Comparison of ENCODE assay signal across 23 cellular contexts in the genomic region with DNA sequence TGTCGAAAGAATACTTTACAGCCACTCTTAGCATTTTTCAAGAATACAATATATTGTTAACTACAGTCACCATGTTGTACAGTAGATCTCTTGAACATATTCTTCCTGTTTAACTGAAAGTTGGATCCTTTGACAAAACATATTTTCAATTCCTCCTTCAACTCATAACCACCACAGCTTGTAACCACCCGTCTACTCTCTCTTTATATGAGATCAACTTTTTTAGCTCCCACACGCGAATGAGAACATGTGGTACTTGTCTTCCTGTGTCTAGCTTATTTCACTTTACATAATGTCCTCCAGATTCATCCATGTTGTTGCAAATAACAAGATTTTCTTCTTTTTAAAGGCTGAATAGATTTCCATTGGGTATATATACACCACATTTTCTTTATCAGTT.
A peak's percentile ranks its signal among the peaks of the same experiment; 100 is the strongest.
DNase-seq lines count a peak whose midpoint lies in the region; ATAC-seq and TF ChIP-seq lines count a peak whose summit lies in the region.
"Had no signal": no experiment of that assay in that cellular context is flagged by ENCODE, and none has a peak within 500 bp of the region (broad histone marks: within the 10 kb centered on the region; RNA-seq: fewer than 3 reads in every experiment).

No MANE protein-coding gene starts in this region.

- peaks cover 2% of the 10 kb centered on the region for H3K4me1 Mint-ChIP-seq in progenitor cell of endocrine pancreas (ENCODE audit: low read depth)
- H3K4me1 Mint-ChIP-seq: CD14-positive monocyte; CD4-positive, alpha-beta memory T cell; CD4-positive, CD25-positive, alpha-beta regulatory T cell; CD8-positive, alpha-beta memory T cell had no signal

- no peaks in the 10 kb centered on the region for H3K27me3 ChIP-seq in OCI-LY3 (ENCODE audit: low read depth, low read length)
- H3K27me3 ChIP-seq: BE2C, BLaER1 had no signal

- no peaks in the 10 kb centered on the region for H3K36me3 ChIP-seq in OCI-LY3 (replicated peaks; ENCODE audit: low read depth, low read length)
- H3K36me3 ChIP-seq: BE2C, BLaER1 had no signal

- peaks cover 2% of the 10 kb centered on the region for H3K36me3 Mint-ChIP-seq in progenitor cell of endocrine pancreas (ENCODE audit: insufficient read depth)
- H3K36me3 Mint-ChIP-seq: CD14-positive monocyte; CD4-positive, alpha-beta memory T cell; CD4-positive, CD25-positive, alpha-beta regulatory T cell; CD8-positive, alpha-beta memory T cell had no signal

- H3K79me2 ChIP-seq in OCI-LY3 (ENCODE audit: low read length): no peaks in the 10 kb centered on the region

- ATAC-seq in GM19463 (IDR thresholded peaks at IDR 0.05; ENCODE audit: unreplicated experiment): no peak
- ATAC-seq: A549 had no signal

- no peak overlapping the region for H3K27ac ChIP-seq in OCI-LY3 (ENCODE audit: low read length)
- H3K27ac ChIP-seq: 22Rv1, A549, BLaER1 had no signal

- peaks cover 20% of the 10 kb centered on the region for H3K9me3 Mint-ChIP-seq in progenitor cell of endocrine pancreas (ENCODE audit: low read depth)

- peaks cover 8% of the 10 kb centered on the region for H3K4me1 ChIP-seq in OCI-LY3 (ENCODE audit: low read length)
- H3K4me1 ChIP-seq: A549, BE2C had no signal

- H3K9ac ChIP-seq in OCI-LY3 (ENCODE audit: low read length): no peak overlapping the region
- H3K9ac ChIP-seq: BLaER1 had no signal

- H3K4me3 ChIP-seq in AG10803 (ENCODE audit: low read length) (no peak overlapping the region), OCI-LY3 (ENCODE audit: low read length) (no peak overlapping the region)
- H3K4me3 ChIP-seq: A549, BLaER1 had no signal

- H2AFZ ChIP-seq in OCI-LY3 (ENCODE audit: low read depth, low read length): no peak overlapping the region

- DNase-seq in AG10803 (ENCODE audit: low read depth) (peak; percentile 9), MV-4-11 (lab: John Stamatoyannopoulos, UW) (peak; percentile 68), progenitor cell of endocrine pancreas (ENCODE audit: low spot score, unreplicated experiment) (no peak), NK-92 (lab: John Stamatoyannopoulos, UW; ENCODE audit: unreplicated experiment) (no peak), OCI-M2 (lab: John Stamatoyannopoulos, UW; ENCODE audit: unreplicated experiment) (no peak)
- DNase-seq: BE2C; C1 segment of cervical spinal cord; CD4-positive, alpha-beta memory T cell; CD4-positive, CD25-positive, alpha-beta regulatory T cell; CD8-positive, alpha-beta memory T cell; COR-L47; DMS 273 treated with DMSO at 0.1 percent for 48 hours; DMS153; DMS53; DMS79; DND-41; GF-D8 had no signal

- TF ChIP-seq CTCF in AG10803 (conservative IDR thresholded peaks at IDR 0.05; ENCODE audit: low read length): no peak
- no peak for TF ChIP-seq CTCF in OCI-LY3 (IDR thresholded peaks at IDR 0.05; ENCODE audit: low read depth, low read length)
- TF ChIP-seq CTCF in progenitor cell of endocrine pancreas (IDR thresholded peaks at IDR 0.05; ENCODE audit: unreplicated experiment): no peak

- H3K27ac Mint-ChIP-seq in progenitor cell of endocrine pancreas: peak overlapping the region; percentile 23
- H3K27ac Mint-ChIP-seq: CD14-positive monocyte; CD4-positive, alpha-beta memory T cell; CD8-positive, alpha-beta memory T cell had no signal

- H3K27me3 Mint-ChIP-seq in progenitor cell of endocrine pancreas: no peaks in the 10 kb centered on the region
- H3K27me3 Mint-ChIP-seq: CD4-positive, alpha-beta memory T cell; CD4-positive, CD25-positive, alpha-beta regulatory T cell; CD8-positive, alpha-beta memory T cell had no signal

- H3K4me2 ChIP-seq in OCI-LY3 (ENCODE audit: low read length): 0 out of 2 replicates have a peak overlapping the region, but pooled peaks have one; percentile 6
- H3K4me2 ChIP-seq: A549, BLaER1 had no signal

- H3K9me3 ChIP-seq in OCI-LY3 (ENCODE audit: insufficient read depth, low read length): no peaks in the 10 kb centered on the region
- H3K9me3 ChIP-seq: A549, BE2C had no signal

- H4K20me1 ChIP-seq in OCI-LY3 (ENCODE audit: insufficient read depth, low read length): no peaks in the 10 kb centered on the region
- H4K20me1 ChIP-seq: BLaER1 had no signal

- H3K4me3 Mint-ChIP-seq in progenitor cell of endocrine pancreas (ENCODE audit: low read depth): no peak overlapping the region
- H3K4me3 Mint-ChIP-seq: CD14-positive monocyte; CD4-positive, alpha-beta memory T cell; CD4-positive, CD25-positive, alpha-beta regulatory T cell; CD8-positive, alpha-beta memory T cell had no signal

Comparison
In these comparisons a context has a peak if more than half of its experiments do, and no peak if none do; other contexts are left out.
1. DNase-seq: peak in AG10803 (single experiment) and MV-4-11 (single experiment); none in progenitor cell of endocrine pancreas (single experiment), NK-92 (single experiment) and OCI-M2 (single experiment).